ENCODE assay signal across 5 cellular contexts in the genomic region with DNA sequence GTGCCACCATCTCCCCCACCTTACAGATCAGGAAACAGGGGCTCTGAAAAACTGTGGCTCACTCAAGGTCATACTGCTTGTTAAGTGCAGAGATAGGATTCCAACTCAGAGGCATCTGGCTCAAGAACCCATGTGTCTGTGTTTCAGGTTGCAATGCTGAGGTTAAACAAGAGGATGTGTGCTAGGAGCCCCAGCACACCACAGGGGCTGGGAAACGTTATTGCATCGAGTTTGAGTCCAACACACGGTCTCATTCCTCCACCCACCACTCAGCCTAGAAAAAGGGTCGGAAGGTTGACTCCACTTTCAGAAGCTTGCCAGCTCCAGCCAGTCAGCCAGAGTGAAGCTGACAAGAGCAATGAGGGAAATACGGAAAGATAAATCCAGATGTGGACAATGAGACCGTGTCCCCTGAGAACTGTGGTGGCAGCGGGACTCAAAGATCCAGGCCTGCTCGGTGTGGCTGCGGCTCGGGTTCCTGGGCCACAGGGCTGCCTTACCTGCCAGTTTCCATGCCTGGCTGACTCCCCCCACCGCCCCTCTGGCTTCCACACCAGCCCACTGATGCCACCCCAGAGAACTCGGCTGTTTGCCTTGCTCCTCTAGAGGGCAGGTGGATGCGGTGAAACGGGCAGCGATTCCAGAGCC. TPM values are rescaled to one million over a fixed set of nuclear protein-coding genes. Genes with fewer than 3 reads are reported as not detected.
"Had no signal": no experiment of that assay in that cellular context is flagged by ENCODE, and none has a peak within 500 bp of the region (broad histone marks: within the 10 kb centered on the region; RNA-seq: fewer than 3 reads in every experiment).

No MANE protein-coding gene starts in this region.

RNA-seq across cellular contexts. Expression of gene NPIPA8, which starts 33.4 kb away (rescaled TPM):
- total RNA-seq: activated T-cell treated with anti-CD3 and anti-CD28 coated beads, Interleukin-2, amount 50 U/mL, for 72 hours; ascending aorta; body of pancreas; bronchial epithelial cell; cardiac muscle cell had no signal
- polyA plus RNA-seq: cardiac muscle cell had no signal
